Comparison of ENCODE assay signal across 16 cellular contexts in genomic region chr11:80816454-80816847, GRCh38.
DNase-seq lines count a peak whose midpoint lies in the region; ATAC-seq and TF ChIP-seq lines count a peak whose summit lies in the region.
"Had no signal": no experiment of that assay in that cellular context is flagged by ENCODE, and none has a peak within 500 bp of the region (broad histone marks: within the 10 kb centered on the region; RNA-seq: fewer than 3 reads in every experiment).

No MANE protein-coding gene starts in this region.

- peak; percentile 32 for ATAC-seq in HG02759 (IDR thresholded peaks at IDR 0.05; ENCODE audit: unreplicated experiment)
- ATAC-seq in HG03439 (IDR thresholded peaks at IDR 0.05; ENCODE audit: unreplicated experiment) = peak; percentile 26
- no peak for ATAC-seq in left ventricle myocardium superior
- ATAC-seq in CD8-positive, alpha-beta T cell = no peak
- ATAC-seq: activated naive CD8-positive, alpha-beta T cell treated with anti-CD3 and anti-CD28 coated beads, Interleukin-2, amount 50 U/mL, for 24 hours; left colon; T-cell had no signal

- H3K4me1 Mint-ChIP-seq in CD8-positive, alpha-beta T cell (ENCODE audit: low read depth) = no peaks in the 10 kb centered on the region
- H3K4me1 Mint-ChIP-seq: T-cell had no signal

- POLR2A ChIA-PET in CD8-positive, alpha-beta T cell (lab: Charles Lee) = interaction anchor here (0.6 to 0.7 kb wide), 2 partner anchors 310 to 355 kb away, joined by 3 to 4 read pairs; no protein-coding TSS in a partner anchor

- no peak overlapping the region for H3K4me3 ChIP-seq in CD8-positive, alpha-beta T cell (ENCODE audit: low read depth, low read length)

- intact Hi-C loops in left ventricle myocardium superior (cut with micrococcal nuclease) = no loop called here
- intact Hi-C loops in CD8-positive, alpha-beta T cell (cut with DNase I, micrococcal nuclease) = no loop called here

- no peaks in the 10 kb centered on the region for H3K27me3 Mint-ChIP-seq in CD8-positive, alpha-beta T cell (ENCODE audit: low read depth)
- H3K27me3 Mint-ChIP-seq: activated naive CD8-positive, alpha-beta T cell treated with anti-CD3 and anti-CD28 coated beads, Interleukin-2, amount 50 U/mL, for 24 hours; stimulated activated naive CD8-positive, alpha-beta T cell treated with anti-CD3 and anti-CD28 coated beads, Interleukin-15, Interleukin-2, amounts not matched to agents 100 ng/mL and 50 ng/mL, for 24 hours; T-cell had no signal

- no peak overlapping the region for H3K4me3 Mint-ChIP-seq in CD8-positive, alpha-beta T cell
- H3K4me3 Mint-ChIP-seq: activated naive CD8-positive, alpha-beta T cell treated with anti-CD3 and anti-CD28 coated beads, Interleukin-2, amount 50 U/mL, for 24 hours; H9; stimulated activated naive CD8-positive, alpha-beta T cell treated with anti-CD3 and anti-CD28 coated beads, Interleukin-15, Interleukin-2, amounts not matched to agents 100 ng/mL and 50 ng/mL, for 24 hours; T-cell had no signal

- H3K36me3 ChIP-seq in CD8-positive, alpha-beta T cell (ENCODE audit: insufficient read depth, low read length) = no peaks in the 10 kb centered on the region

- no peaks in the 10 kb centered on the region for H3K27me3 ChIP-seq in CD8-positive, alpha-beta T cell (ENCODE audit: insufficient read depth, low read length)

- H3K4me1 ChIP-seq in CD8-positive, alpha-beta T cell (ENCODE audit: insufficient read depth, low read length) = no peaks in the 10 kb centered on the region

- no peak for TF ChIP-seq CTCF in CD8-positive, alpha-beta T cell (IDR thresholded peaks at IDR 0.05)

- no peaks in the 10 kb centered on the region for H3K9me3 ChIP-seq in CD8-positive, alpha-beta T cell (ENCODE audit: low read length)

- peaks cover 9% of the 10 kb centered on the region for H3K9me3 Mint-ChIP-seq in CD8-positive, alpha-beta T cell
- H3K9me3 Mint-ChIP-seq: activated naive CD8-positive, alpha-beta T cell treated with anti-CD3 and anti-CD28 coated beads, Interleukin-2, amount 50 U/mL, for 24 hours; H9 had no signal

- CTCF ChIA-PET in CD8-positive, alpha-beta T cell (lab: Charles Lee) = no interaction called here

- H3K36me3 Mint-ChIP-seq in CD8-positive, alpha-beta T cell = no peaks in the 10 kb centered on the region
- H3K36me3 Mint-ChIP-seq: T-cell had no signal

- no peak overlapping the region for H3K27ac Mint-ChIP-seq in CD8-positive, alpha-beta T cell
- H3K27ac Mint-ChIP-seq: activated naive CD8-positive, alpha-beta T cell treated with anti-CD3 and anti-CD28 coated beads, Interleukin-2, amount 50 U/mL, for 24 hours; H9; T-cell had no signal

- peak; percentile 25 for DNase-seq in NOMO-1 treated with DMSO at 0.1 percent for 48 hours (lab: John Stamatoyannopoulos, UW; ENCODE audit: unreplicated experiment)
- DNase-seq in NOMO-1 treated with dmso at 0.1 percent for 144 hours (lab: John Stamatoyannopoulos, UW; ENCODE audit: unreplicated experiment) = no peak
- DNase-seq in left ventricle myocardium superior = no peak
- DNase-seq in HPDE6-E6E7 (ENCODE audit: extremely low spot score) = no peak
- no peak for DNase-seq in NCI-H774 (lab: John Stamatoyannopoulos, UW)
- DNase-seq in CD8-positive, alpha-beta T cell = no peak
- DNase-seq: activated naive CD8-positive, alpha-beta T cell treated with anti-CD3 and anti-CD28 coated beads, Interleukin-2, amount 50 U/mL, for 24 hours; foreskin fibroblast; H9; left colon; NCI-H526 treated with DMSO at 0.1 percent for 48 hours; T-cell had no signal

- no peak overlapping the region for H3K27ac ChIP-seq in CD8-positive, alpha-beta T cell (ENCODE audit: low read depth, low read length)
- H3K27ac ChIP-seq: 22Rv1 had no signal

Comparison
In these comparisons a context has a peak if more than half of its experiments do, and no peak if none do; other contexts are left out.
1. ATAC-seq: peak in HG02759 (single experiment) and HG03439 (single experiment); none in left ventricle myocardium superior (single experiment) and CD8-positive, alpha-beta T cell (single experiment).